ENCODE assay signal across 34 cellular contexts in the genomic region with DNA sequence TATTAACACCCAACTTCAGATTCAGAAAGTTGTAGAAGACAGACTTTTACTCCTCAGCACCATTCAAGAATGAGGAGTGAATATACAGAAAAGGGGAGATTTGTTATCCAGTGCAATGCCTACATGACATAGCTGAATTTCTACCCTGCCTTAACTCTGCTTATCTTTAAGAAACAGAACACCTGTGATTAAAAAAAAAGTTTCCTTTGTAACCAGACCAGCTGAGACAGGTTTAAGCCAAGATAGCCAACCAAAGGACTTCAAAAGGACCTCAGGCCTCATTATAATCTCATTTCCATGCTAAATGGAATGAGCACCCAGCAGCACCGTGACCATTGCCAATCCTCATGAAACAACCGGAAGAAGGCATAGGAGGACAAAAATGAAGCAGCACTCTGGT.
"Had no signal": no experiment of that assay in that cellular context is flagged by ENCODE, and none has a peak within 500 bp of the region (broad histone marks: within the 10 kb centered on the region; RNA-seq: fewer than 3 reads in every experiment).

No MANE protein-coding gene starts in this region.

- DNase-seq: Karpas-422, Kasumi-1, KG1, MG63, MM.1S, MV-4-11, NCI-H1048, NCI-H1092, NCI-H1092 treated with DMSO at 0.1 percent for 48 hours, NCI-H1105, NCI-H1105 treated with DMSO at 0.1 percent for 48 hours, NCI-H1417, NCI-H1417 treated with DMSO at 0.1 percent for 48 hours, NCI-H1436, NCI-H1436 treated with DMSO at 0.1 percent for 48 hours, NCI-H146, NCI-H1694, NCI-H1694 treated with DMSO at 0.1 percent for 48 hours, NCI-H187, NCI-H187 treated with DMSO at 0.1 percent for 48 hours, NCI-H1930, NCI-H2029, NCI-H2029 treated with DMSO at 0.1 percent for 48 hours, NCI-H2081, NCI-H2081 treated with DMSO at 0.1 percent for 48 hours, NCI-H2107, NCI-H2171, NCI-H2171 treated with DMSO at 0.1 percent for 48 hours, NCI-H2227 treated with DMSO at 0.1 percent for 48 hours, NCI-H226, NCI-H345, NCI-H446, NCI-H446 treated with DMSO at 0.1 percent for 48 hours had no signal

- H3K36me3 ChIP-seq: MG63 had no signal

- H3K27ac ChIP-seq: KMS-11 had no signal

- H3K27me3 ChIP-seq: MG63 had no signal

- H3K4me3 ChIP-seq: MG63 had no signal

- H3K9me3 ChIP-seq: MG63 had no signal
